In genomic region chr6:155530219-155530834, GRCh38 we compare ENCODE assay signal across 8 cellular contexts.
DNase-seq lines count a peak whose midpoint lies in the region; ATAC-seq and TF ChIP-seq lines count a peak whose summit lies in the region.

No MANE protein-coding gene starts in this region.

- intact Hi-C loops in activated CD8-positive, alpha-beta T cell treated with anti-CD3 and anti-CD28 coated beads for 36 hours (cut with micrococcal nuclease), result loop anchor here (1.0 kb wide), 1 partner anchor 203 kb away; no protein-coding TSS in a partner anchor

- H3K4me3 Mint-ChIP-seq in activated CD8-positive, alpha-beta T cell treated with anti-CD3 and anti-CD28 coated beads for 36 hours, result no peak overlapping the region

- H3K27me3 Mint-ChIP-seq in activated CD8-positive, alpha-beta T cell treated with anti-CD3 and anti-CD28 coated beads for 36 hours, result peaks cover under 1% of the 10 kb centered on the region

- POLR2A ChIA-PET in activated CD8-positive, alpha-beta T cell treated with anti-CD3 and anti-CD28 coated beads for 36 hours (lab: Charles Lee), result no interaction called here

- H3K36me3 Mint-ChIP-seq in activated CD8-positive, alpha-beta T cell treated with anti-CD3 and anti-CD28 coated beads for 36 hours (ENCODE audit: low read depth), result peaks cover 2% of the 10 kb centered on the region

- peaks cover 21% of the 10 kb centered on the region for H3K4me1 Mint-ChIP-seq in activated CD8-positive, alpha-beta T cell treated with anti-CD3 and anti-CD28 coated beads for 36 hours (ENCODE audit: low read depth)

- CTCF ChIA-PET in activated CD8-positive, alpha-beta T cell treated with anti-CD3 and anti-CD28 coated beads for 36 hours (lab: Charles Lee), result interaction anchor here (1.3 kb wide), 1 partner anchor 109 kb away, joined by 3 read pairs; no protein-coding TSS in a partner anchor

- ATAC-seq in GM21360 (IDR thresholded peaks at IDR 0.05; ENCODE audit: unreplicated experiment), result peak; percentile 62
- peak; percentile 69 for ATAC-seq in activated CD8-positive, alpha-beta T cell treated with anti-CD3 and anti-CD28 coated beads for 36 hours
- no peak for ATAC-seq in GM18907 (IDR thresholded peaks at IDR 0.05; ENCODE audit: unreplicated experiment)
- no peak for ATAC-seq in GM19452 (IDR thresholded peaks at IDR 0.05; ENCODE audit: unreplicated experiment)

- peaks cover 11% of the 10 kb centered on the region for H3K9me3 Mint-ChIP-seq in activated CD8-positive, alpha-beta T cell treated with anti-CD3 and anti-CD28 coated beads for 36 hours

- DNase-seq in SHP77 (lab: John Stamatoyannopoulos, UW) (peak; percentile 6 to 12), SHP77 treated with DMSO at 0.1 percent for 48 hours (lab: John Stamatoyannopoulos, UW) (no peak), LHCN-M2 (ENCODE audit: low read depth) (peak; percentile 57), iris pigment epithelial cell (ENCODE audit: low read depth) (peak; percentile 66)
- peak; percentile 35 for DNase-seq in activated CD8-positive, alpha-beta T cell treated with anti-CD3 and anti-CD28 coated beads for 36 hours

- H3K27ac Mint-ChIP-seq in activated CD8-positive, alpha-beta T cell treated with anti-CD3 and anti-CD28 coated beads for 36 hours, result no peak overlapping the region

- TF ChIP-seq CTCF in activated CD8-positive, alpha-beta T cell treated with anti-CD3 and anti-CD28 coated beads for 36 hours (IDR thresholded peaks at IDR 0.05), result peak; percentile 74

Comparison
In these comparisons a context has a peak if more than half of its experiments do, and no peak if none do; other contexts are left out.
1. ATAC-seq: peak in GM21360 (single experiment) and activated CD8-positive, alpha-beta T cell treated with anti-CD3 and anti-CD28 coated beads for 36 hours (single experiment); none in GM18907 (single experiment) and GM19452 (single experiment).